1 cellular context compared by ENCODE assay signal in genomic region chr14:71507681-71508080, GRCh38.
TF ChIP-seq lines count a peak whose summit lies in the region.

No MANE protein-coding gene starts in this region.

TF ChIP-seq in GM23338, 12 proteins besides CTCF, POLR2A, EP300 and RAD21 (continued from another document):
- no peak for TF ChIP-seq REST (IDR thresholded peaks at IDR 0.05; ENCODE audit: unreplicated experiment)
- TF ChIP-seq ZNF114 (CRISPR knock-in tag; IDR thresholded peaks at IDR 0.05) = no peak
- no peak for TF ChIP-seq CREB1 (CRISPR knock-in tag; IDR thresholded peaks at IDR 0.05; ENCODE audit: low read depth)
- no peak for TF ChIP-seq ETS1 (IDR thresholded peaks at IDR 0.05)
